ENCODE assay signal across 18 cellular contexts in the genomic region with DNA sequence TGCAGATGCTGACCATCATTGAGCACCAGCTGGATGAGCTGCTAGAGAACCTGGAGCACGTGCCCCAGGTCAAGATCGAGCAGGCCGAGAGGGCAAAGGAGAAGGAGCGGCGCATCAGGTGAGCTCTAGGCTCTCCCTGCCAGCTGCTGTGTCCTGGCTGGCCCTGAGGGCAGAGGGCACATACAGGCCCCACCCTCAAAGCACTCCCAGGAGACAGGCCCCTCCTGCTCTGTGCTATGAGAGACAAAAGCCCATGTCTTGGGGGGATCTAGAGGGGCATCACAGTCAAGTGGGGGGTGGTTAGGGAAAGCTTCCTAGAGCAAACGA. TPM values are rescaled to one million over a fixed set of nuclear protein-coding genes. Genes with fewer than 3 reads are reported as not detected.
"Had no signal": no experiment of that assay in that cellular context is flagged by ENCODE, and none has a peak within 500 bp of the region (broad histone marks: within the 10 kb centered on the region; RNA-seq: fewer than 3 reads in every experiment).

No MANE protein-coding gene starts in this region.

- H3K9me3 ChIP-seq: adrenal gland, ovary, SK-N-SH had no signal

- H3K27me3 Mint-ChIP-seq: activated CD4-positive, alpha-beta T cell treated with anti-CD3 and anti-CD28 coated beads, Interleukin-2, amount 10 ng/mL, durations not matched to agents 24 days and 14 days; stimulated activated naive CD8-positive, alpha-beta T cell treated with anti-CD3 and anti-CD28 coated beads, Interleukin-15, Interleukin-2, amounts not matched to agents 100 ng/mL and 50 ng/mL, for 24 hours had no signal

- H3K4me3 ChIP-seq: adrenal gland, ovary, thoracic aorta had no signal

- H3K4me3 Mint-ChIP-seq: activated CD4-positive, alpha-beta T cell treated with anti-CD3 and anti-CD28 coated beads, Interleukin-2, amount 10 ng/mL, durations not matched to agents 24 days and 14 days; nephron; stimulated activated naive CD8-positive, alpha-beta T cell treated with anti-CD3 and anti-CD28 coated beads, Interleukin-15, Interleukin-2, amounts not matched to agents 100 ng/mL and 50 ng/mL, for 24 hours; T-helper 1 cell treated with Interleukin-12 subunit alpha and Interleukin-12 subunit beta and Interleukin-4 antibody, amounts not matched to agents 30 μg/mL and 1 μg/mL, for 36 hours; WTC11 had no signal

- H3K36me3 ChIP-seq: ovary had no signal

- H3K4me1 ChIP-seq: adrenal gland had no signal

- H3K27ac ChIP-seq: adrenal gland, ovary, thoracic aorta had no signal

- H3K4me1 Mint-ChIP-seq: activated CD4-positive, alpha-beta T cell treated with anti-CD3 and anti-CD28 coated beads, Interleukin-2, amount 10 ng/mL, durations not matched to agents 24 days and 14 days; nephron had no signal

- DNase-seq: activated CD4-positive, alpha-beta T cell treated with anti-CD3 and anti-CD28 coated beads, Interleukin-2, amount 10 ng/mL, durations not matched to agents 24 days and 14 days; activated naive CD4-positive, alpha-beta T cell treated with anti-CD3 and anti-CD28 coated beads, Interleukin-2, amount 50 U/mL, for 16 hours; activated T-cell treated with anti-CD3 and anti-CD28 coated beads for 4 hours; cortex of kidney; effector memory CD4-positive, alpha-beta T cell; erythroblast; retina; SK-N-SH; stimulated activated CD4-positive, alpha-beta T cell treated with anti-CD3 and anti-CD28 coated beads, Interleukin-2, amount 100 ng/mL, for 24 hours had no signal

- H3K27ac Mint-ChIP-seq: activated CD4-positive, alpha-beta T cell treated with anti-CD3 and anti-CD28 coated beads, Interleukin-2, amount 10 ng/mL, durations not matched to agents 24 days and 14 days; nephron; stimulated activated naive CD8-positive, alpha-beta T cell treated with anti-CD3 and anti-CD28 coated beads, Interleukin-15, Interleukin-2, amounts not matched to agents 100 ng/mL and 50 ng/mL, for 24 hours; T-helper 1 cell treated with Interleukin-12 subunit alpha and Interleukin-12 subunit beta and Interleukin-4 antibody, amounts not matched to agents 30 μg/mL and 1 μg/mL, for 36 hours; WTC11 had no signal

- ATAC-seq: WTC11 had no signal

- H3K9me3 Mint-ChIP-seq: activated CD4-positive, alpha-beta T cell treated with anti-CD3 and anti-CD28 coated beads, Interleukin-2, amount 10 ng/mL, durations not matched to agents 24 days and 14 days; nephron; stimulated activated naive CD8-positive, alpha-beta T cell treated with anti-CD3 and anti-CD28 coated beads, Interleukin-15, Interleukin-2, amounts not matched to agents 100 ng/mL and 50 ng/mL, for 24 hours; T-helper 1 cell treated with Interleukin-12 subunit alpha and Interleukin-12 subunit beta and Interleukin-4 antibody, amounts not matched to agents 30 μg/mL and 1 μg/mL, for 36 hours had no signal

- H3K27me3 ChIP-seq: adrenal gland, ovary had no signal

RNA-seq across cellular contexts. Expression of a gene that starts 39.5 kb away (rescaled TPM):
- total RNA-seq: activated CD4-positive, alpha-beta T cell treated with anti-CD3 and anti-CD28 coated beads, Interleukin-2, amount 10 ng/mL, durations not matched to agents 24 days and 14 days; adrenal gland; glomerular endothelial cell; left cardiac atrium; thoracic aorta; WTC11 had no signal
